8 cellular contexts compared by ENCODE assay signal in the genomic region with DNA sequence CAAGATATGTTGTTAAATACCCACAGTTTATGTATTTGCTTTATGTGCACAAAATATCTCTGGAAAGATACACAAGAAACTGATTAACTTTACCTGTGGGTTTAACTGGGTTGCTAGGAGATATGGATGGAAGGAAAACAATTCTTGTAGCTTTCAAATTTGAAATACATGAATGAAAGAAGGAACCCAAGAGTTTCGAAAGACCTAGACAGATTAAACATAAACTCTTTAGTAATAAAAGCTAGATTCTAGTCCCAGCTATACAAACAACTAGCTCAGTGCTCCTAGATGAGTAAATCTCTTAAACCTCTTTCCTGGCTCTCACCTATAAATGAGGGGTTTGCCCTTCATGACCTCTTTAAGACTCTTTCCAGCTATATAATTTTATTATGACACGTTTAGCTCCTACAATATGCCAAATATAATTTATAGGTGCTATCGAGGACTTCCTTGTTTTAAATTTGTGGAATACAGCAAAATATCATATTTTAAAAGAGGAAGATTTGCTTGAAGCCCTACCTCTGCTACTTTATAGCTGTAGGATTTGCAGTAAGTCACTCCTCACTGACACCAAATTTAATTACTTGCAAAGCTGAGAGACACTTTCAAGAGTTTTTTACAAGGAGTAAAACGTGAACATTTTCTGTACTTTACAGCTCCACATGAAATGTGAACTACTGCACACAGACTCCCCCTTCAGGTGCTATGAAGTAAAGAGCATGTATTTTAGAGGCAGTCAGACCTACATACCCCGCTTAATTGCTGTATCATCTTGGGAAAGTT. TPM values are rescaled to one million over a fixed set of nuclear protein-coding genes. Genes with fewer than 3 reads are reported as not detected.
DNase-seq lines count a peak whose midpoint lies in the region; ATAC-seq and TF ChIP-seq lines count a peak whose summit lies in the region.

No MANE protein-coding gene starts in this region.

- H3K27ac ChIP-seq in CD4-positive, alpha-beta T cell (ENCODE audit: low read depth, low read length) = no peak overlapping the region
- no peak overlapping the region for H3K27ac ChIP-seq in fibroblast of lung (ENCODE audit: insufficient read depth, low read length)

- H3K9ac ChIP-seq in fibroblast of lung (ENCODE audit: insufficient read depth, low read length) = no peak overlapping the region

- POLR2A ChIA-PET in CD4-positive, alpha-beta T cell (lab: Charles Lee) = interaction anchor here (0.6 to 1.3 kb wide), 3 partner anchors 10 to 148 kb away, joined by 3 to 8 read pairs (median 3); no protein-coding TSS in a partner anchor

- peaks cover 11% of the 10 kb centered on the region for H4K20me1 ChIP-seq in fibroblast of lung (ENCODE audit: control insufficient read depth, extremely low read depth, insufficient read depth, low read length)

- no peaks in the 10 kb centered on the region for H3K27me3 ChIP-seq in CD4-positive, alpha-beta T cell (ENCODE audit: control insufficient read depth, insufficient read depth, low read length)
- H3K27me3 ChIP-seq in fibroblast of lung (ENCODE audit: control insufficient read depth, insufficient read depth, low read length) = no peaks in the 10 kb centered on the region

- H3K9me3 Mint-ChIP-seq in CD4-positive, alpha-beta T cell = no peaks in the 10 kb centered on the region

- CTCF ChIA-PET in CD4-positive, alpha-beta T cell (lab: Charles Lee) = interaction anchor here (0.5 to 1.2 kb wide), 8 partner anchors 12 to 150 kb away, joined by 3 to 5 read pairs (median 3); no protein-coding TSS in a partner anchor

- peak; percentile 80 for ATAC-seq in CD4-positive, alpha-beta T cell (ENCODE audit: poor library complexity)
- peak; percentile 15 for ATAC-seq in GM19025 (IDR thresholded peaks at IDR 0.05; ENCODE audit: low read depth, unreplicated experiment)
- ATAC-seq in HG03571 (IDR thresholded peaks at IDR 0.05; ENCODE audit: unreplicated experiment) = peak; percentile 31

- peaks cover 93% of the 10 kb centered on the region for H3K79me2 ChIP-seq in fibroblast of lung (ENCODE audit: control insufficient read depth, insufficient read depth, low read length)

- no peak overlapping the region for H3K4me3 ChIP-seq in fibroblast of lung (replicated peaks in 1 of 4; ENCODE audit: control extremely low read depth in 1 of 4, insufficient read depth in 1 of 4, low read depth in 3 of 4, low read length in 4 of 4)

- H3K4me1 Mint-ChIP-seq in CD4-positive, alpha-beta T cell (ENCODE audit: low read depth) = peaks cover 8% of the 10 kb centered on the region

- H3K9me3 ChIP-seq in CD4-positive, alpha-beta T cell (ENCODE audit: control insufficient read depth, low read length) = no peaks in the 10 kb centered on the region
- no peaks in the 10 kb centered on the region for H3K9me3 ChIP-seq in fibroblast of lung (ENCODE audit: control insufficient read depth, insufficient read depth, low read depth, low read length)

- no peaks in the 10 kb centered on the region for H3K36me3 ChIP-seq in fibroblast of lung (ENCODE audit: control insufficient read depth, insufficient read depth, low read length)

- TF ChIP-seq CTCF in CD4-positive, alpha-beta T cell (IDR thresholded peaks at IDR 0.05) = peak; percentile 61
- TF ChIP-seq CTCF in fibroblast of lung (conservative IDR thresholded peaks at IDR 0.05 in 1 of 2, IDR thresholded peaks at IDR 0.05 in 1 of 2; ENCODE audit: low read depth in 1 of 2, low read length in 2 of 2) = peak; percentile 59 to 84

- no peak overlapping the region for H3K4me2 ChIP-seq in fibroblast of lung (ENCODE audit: extremely low read depth, insufficient read depth, low read length)

- H3K4me1 ChIP-seq in fibroblast of lung (ENCODE audit: control insufficient read depth, extremely low read depth, insufficient read depth, low read length) = peaks cover 4% of the 10 kb centered on the region

- no peak overlapping the region for H2AFZ ChIP-seq in fibroblast of lung (ENCODE audit: low read length)

- H3K27me3 Mint-ChIP-seq in CD4-positive, alpha-beta T cell = no peaks in the 10 kb centered on the region

- intact Hi-C loops in CD4-positive, alpha-beta T cell (cut with DNase I, micrococcal nuclease) = loop anchor here (5.0 to 10.0 kb wide), 2 partner anchors 49 to 896 kb away; a partner anchor contains a TSS

- no peak overlapping the region for H3K4me3 Mint-ChIP-seq in CD4-positive, alpha-beta T cell

- DNase-seq in CD4-positive, alpha-beta T cell = no peak
- DNase-seq in RPMI8226 (peak; percentile 24), fibroblast of lung (ENCODE audit: low read depth in 2 of 2) (peak; percentile 48 to 71), renal cortical epithelial cell (ENCODE audit: low read depth) (peak; percentile 76), putamen (ENCODE audit: low spot score) (no peak), UCSD-AML1 (lab: John Stamatoyannopoulos, UW; ENCODE audit: unreplicated experiment) (no peak)

- H3K36me3 Mint-ChIP-seq in CD4-positive, alpha-beta T cell (ENCODE audit: low read depth) = no peaks in the 10 kb centered on the region

- no peak overlapping the region for H3K27ac Mint-ChIP-seq in CD4-positive, alpha-beta T cell

RNA-seq across cellular contexts. Expression of a gene that starts 50.7 kb away (rescaled TPM):
- 10 to 100 TPM; 20.7 to 21.2 TPM for total RNA-seq in CD4-positive, alpha-beta T cell
- total RNA-seq in fibroblast of lung (101 and 160 TPM in 2 replicates), renal cortical epithelial cell (323 and 364 TPM in 2 replicates)
- 110 and 178 TPM in 2 replicates for polyA plus RNA-seq in fibroblast of lung
- 111 and 172 TPM in 2 replicates for polyA plus RNA-seq in fibroblast of lung (2012)
- 2.6 and 6.5 TPM in 2 replicates for polyA minus RNA-seq in fibroblast of lung (ENCODE audit: low replicate concordance)

Comparison
In these comparisons a context has a peak if more than half of its experiments do, and no peak if none do; other contexts are left out.
1. ATAC-seq: peak in every context shown above with its lines; median percentile 80 in CD4-positive, alpha-beta T cell; 31 in HG03571; 15 in GM19025.
2. DNase-seq: peak in RPMI8226 (single experiment), fibroblast of lung (2 of 2) and renal cortical epithelial cell (single experiment); none in CD4-positive, alpha-beta T cell (0 of 10), putamen (single experiment) and UCSD-AML1 (single experiment).